In genomic region chr15:75565062-75565970, GRCh38 we compare ENCODE assay signal across 16 cellular contexts. TPM values are rescaled to one million over a fixed set of nuclear protein-coding genes. Genes with fewer than 3 reads are reported as not detected.
A peak's percentile ranks its signal among the peaks of the same experiment; 100 is the strongest.
DNase-seq lines count a peak whose midpoint lies in the region; FAIRE-seq and TF ChIP-seq lines count a peak whose summit lies in the region.
"Had no signal": no experiment of that assay in that cellular context is flagged by ENCODE, and none has a peak within 500 bp of the region (broad histone marks: within the 10 kb centered on the region; RNA-seq: fewer than 3 reads in every experiment).

No MANE protein-coding gene starts in this region.

- peak; percentile 39 for DNase-seq in GM03348 (ENCODE audit: low spot score)
- peak; percentile 53 for DNase-seq in RCC 7860 (ENCODE audit: low spot score)
- no peak for DNase-seq in chondrocyte (ENCODE audit: low spot score)
- DNase-seq in mesothelial cell of epicardium (ENCODE audit: low spot score in 2 of 2, unreplicated experiment in 2 of 2), result no peak
- no peak for DNase-seq in NCI-H2227 (lab: John Stamatoyannopoulos, UW; ENCODE audit: unreplicated experiment)
- DNase-seq in OCI-M2 (lab: John Stamatoyannopoulos, UW; ENCODE audit: unreplicated experiment), result no peak
- DNase-seq in DMS153 (lab: John Stamatoyannopoulos, UW), result no peak
- DNase-seq: cortex of kidney, foreskin melanocyte, KG1, kidney, mammary epithelial cell, NCI-H1694, NCI-H2227 treated with DMSO at 0.1 percent for 48 hours, occipital lobe, retina had no signal

- H3K27me3 Mint-ChIP-seq in chondrocyte (ENCODE audit: low read depth) (no peaks in the 10 kb centered on the region), mesothelial cell of epicardium (ENCODE audit: low read depth) (no peaks in the 10 kb centered on the region)

- H3K4me1 Mint-ChIP-seq in chondrocyte (ENCODE audit: low read depth), result peaks cover 17% of the 10 kb centered on the region
- H3K4me1 Mint-ChIP-seq in mesothelial cell of epicardium, result peaks cover 12% of the 10 kb centered on the region

- peaks cover 2% of the 10 kb centered on the region for H3K36me3 Mint-ChIP-seq in chondrocyte (ENCODE audit: low read depth)
- peaks cover 13% of the 10 kb centered on the region for H3K36me3 Mint-ChIP-seq in mesothelial cell of epicardium

- no peaks in the 10 kb centered on the region for H3K9me3 Mint-ChIP-seq in chondrocyte (ENCODE audit: low read depth)
- H3K9me3 Mint-ChIP-seq in mesothelial cell of epicardium, result no peaks in the 10 kb centered on the region

- H3K4me3 Mint-ChIP-seq in chondrocyte (ENCODE audit: unreplicated experiment) (no peak overlapping the region), mesothelial cell of epicardium (no peak overlapping the region)

- TF ChIP-seq CTCF in chondrocyte (IDR thresholded peaks at IDR 0.05) (peak; percentile 11), mesothelial cell of epicardium (IDR thresholded peaks at IDR 0.05; ENCODE audit: unreplicated experiment) (no peak)

- peak; percentile 15 for FAIRE-seq in RCC 7860 (lab: Jason Lieb, UNC)
- FAIRE-seq: kidney had no signal

- H3K27ac Mint-ChIP-seq in chondrocyte (ENCODE audit: unreplicated experiment) (peak overlapping the region; percentile 77), mesothelial cell of epicardium (peak overlapping the region; percentile 80)

RNA-seq across cellular contexts. Expression of gene PTPN9, which starts 13.8 kb away (rescaled TPM):
- total RNA-seq in chondrocyte (33.2 to 36.8 TPM (median 33.6 TPM) in 3 replicates), mesothelial cell of epicardium (32.1 to 36.2 TPM (median 32.1 TPM) in 3 replicates)

Comparison
In these comparisons a context has a peak if more than half of its experiments do, and no peak if none do; other contexts are left out.
1. DNase-seq: peak in GM03348 (single experiment) and RCC 7860 (single experiment); none in chondrocyte (single experiment), mesothelial cell of epicardium (0 of 2), NCI-H2227 (single experiment), OCI-M2 (single experiment) and DMS153 (single experiment).